ENCODE assay signal across 10 cellular contexts in the genomic region with DNA sequence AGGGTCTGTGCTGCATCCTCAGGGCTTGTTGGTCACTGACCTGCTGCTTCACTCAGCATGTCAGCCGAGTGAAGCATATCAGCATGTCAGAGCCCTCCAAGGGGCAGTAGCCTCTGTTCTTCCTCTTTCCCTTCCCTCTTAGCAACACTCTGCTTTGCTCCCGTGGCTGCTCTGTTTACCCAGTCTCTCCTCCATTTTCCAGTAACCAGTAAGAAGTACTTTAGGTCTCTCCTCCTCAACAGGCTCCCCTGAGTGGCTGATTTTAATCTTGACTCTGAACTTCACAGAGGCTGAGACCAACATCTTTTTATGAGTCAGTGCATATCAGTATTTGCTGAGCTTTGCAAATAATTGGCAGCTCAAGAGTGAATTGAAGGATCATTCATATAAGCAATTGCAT. TPM values are rescaled to one million over a fixed set of nuclear protein-coding genes. Genes with fewer than 3 reads are reported as not detected.
DNase-seq lines count a peak whose midpoint lies in the region; ATAC-seq, FAIRE-seq and TF ChIP-seq lines count a peak whose summit lies in the region.
"Had no signal": no experiment of that assay in that cellular context is flagged by ENCODE, and none has a peak within 500 bp of the region (broad histone marks: within the 10 kb centered on the region; RNA-seq: fewer than 3 reads in every experiment).

No MANE protein-coding gene starts in this region.

- SMC1A ChIA-PET in GM12878 (lab: Charles Lee; ENCODE audit: uncharacterized antibody, unreplicated experiment), result interaction anchor here (1.7 kb wide), 1 partner anchor 24 kb away, joined by 5 read pairs; no protein-coding TSS in a partner anchor

- no peaks in the 10 kb centered on the region; the same call in 2 of the 3 replicates for H3K9me3 ChIP-seq in GM12878 (replicated peaks; ENCODE audit: control insufficient read depth, insufficient read depth, low read length)

- peaks cover 60% of the 10 kb centered on the region for H3K4me1 ChIP-seq in GM12878 (ENCODE audit: control insufficient read depth, insufficient read depth, low read length)

- POLR2A ChIA-PET in GM12878 (lab: Charles Lee), result interaction anchor here (0.6 to 1.7 kb wide), 2 partner anchors 15 to 734 kb away, joined by 4 read pairs; no protein-coding TSS in a partner anchor

- intact Hi-C loops in GM12878 (cut with micrococcal nuclease; ENCODE audit: unreplicated experiment), result loop anchor here (5.0 to 10.0 kb wide), 3 partner anchors 61 to 1607 kb away; a partner anchor contains a TSS

- no peak for TF ChIP-seq CTCF in GM12878 (IDR thresholded peaks at IDR 0.05 in 2 of 3, conservative IDR thresholded peaks at IDR 0.05 in 1 of 3; ENCODE audit: control insufficient read depth in 2 of 3, extremely low read depth in 1 of 3, insufficient read depth in 1 of 3, low read depth in 3 of 3, low read length in 3 of 3)
- no peak for TF ChIP-seq CTCF in nephron (IDR thresholded peaks at IDR 0.05; ENCODE audit: unreplicated experiment in 3 of 3)

- no peaks in the 10 kb centered on the region for H4K20me1 ChIP-seq in GM12878 (ENCODE audit: control insufficient read depth, insufficient read depth)

- peak overlapping the region; percentile 41; the same call in 1 of the 2 replicates for H2AFZ ChIP-seq in GM12878 (ENCODE audit: control insufficient read depth, low read depth, low read length)

- TF ChIP-seq RAD21 in GM12878 (IDR thresholded peaks at IDR 0.05; ENCODE audit: insufficient read depth, low read depth, low read length), result no peak

- H3K9ac ChIP-seq in GM12878 (ENCODE audit: control insufficient read depth, insufficient read depth, low read length), result no peak overlapping the region

- peak overlapping the region; percentile 48 to 79 (median 76) for H3K27ac Mint-ChIP-seq in nephron
- H3K27ac Mint-ChIP-seq: H9 had no signal

- H3K4me3 ChIP-seq in GM12878, result no peak overlapping the region

- 0 out of 2 replicates have a peak overlapping the region, but pooled peaks have one; percentile 4 for H3K27ac ChIP-seq in GM12878 (ENCODE audit: control insufficient read depth, insufficient read depth)

- H3K36me3 Mint-ChIP-seq in nephron (ENCODE audit: low read depth), result no peaks in the 10 kb centered on the region

- no peaks in the 10 kb centered on the region for H3K9me3 Mint-ChIP-seq in nephron
- H3K9me3 Mint-ChIP-seq: H9 had no signal

- FAIRE-seq in GM19239 (lab: Jason Lieb, UNC), result peak; percentile 72
- no peak for FAIRE-seq in GM12878 (lab: Jason Lieb, UNC)

- H3K4me1 Mint-ChIP-seq in nephron, result peaks cover 51% of the 10 kb centered on the region

- no TSS peak for BruUV-seq in GM12878 (replicated peaks; lab: Mats Ljungman, UMichigan)

- in situ Hi-C loops in GM12878 (cut with MboI), result no loop called here

- peaks cover 6% of the 10 kb centered on the region for H3K27me3 Mint-ChIP-seq in nephron (ENCODE audit: low read depth)

- H3K36me3 ChIP-seq in GM12878 (ENCODE audit: control insufficient read depth in 2 of 2, insufficient read depth in 2 of 2, low read length in 1 of 2), result no peaks in the 10 kb centered on the region

- CTCF ChIA-PET in GM12878 (lab: Yijun Ruan, JAX), result interaction anchor here (1.1 to 3.7 kb wide), 6 partner anchors 10 to 76 kb away, joined by 3 to 15 read pairs (median 4); no protein-coding TSS in a partner anchor

- H3K27me3 ChIP-seq in GM12878 (replicated peaks in 1 of 2; ENCODE audit: control insufficient read depth in 2 of 2, insufficient read depth in 2 of 2, low read length in 1 of 2), result no peaks in the 10 kb centered on the region

- H3K4me2 ChIP-seq in GM12878 (ENCODE audit: control insufficient read depth, insufficient read depth), result peak overlapping the region; percentile 45

- RAD21 ChIA-PET in GM12878 (lab: Charles Lee; ENCODE audit: unreplicated experiment), result interaction anchor here (1.0 to 2.8 kb wide), 3 partner anchors 13 to 77 kb away, joined by 3 to 8 read pairs (median 5); no protein-coding TSS in a partner anchor

- ATAC-seq in GM12878 (peak; percentile 19), GM18498 (IDR thresholded peaks at IDR 0.05; ENCODE audit: unreplicated experiment) (no peak)

- no peak for DNase-seq in GM19239 (ENCODE audit: insufficient read length, low spot score)
- DNase-seq in NCI-H187 treated with DMSO at 0.1 percent for 48 hours (lab: John Stamatoyannopoulos, UW), result peak; percentile 66
- DNase-seq in GM12878 (ENCODE audit: low read depth, low spot score), result no peak
- DNase-seq in islet precursor cell, result no peak
- no peak for DNase-seq in activated CD4-positive, alpha-beta T cell treated with anti-CD3 and anti-CD28 coated beads, Interleukin-2, amount 50 U/mL, for 4 hours
- no peak for DNase-seq in activated T-cell treated with anti-CD3 and anti-CD28 coated beads for 4 hours
- DNase-seq: H9 had no signal

- H3K4me3 Mint-ChIP-seq in nephron, result no peak overlapping the region
- H3K4me3 Mint-ChIP-seq: H9; T-helper 1 cell treated with Interleukin-12 subunit alpha and Interleukin-12 subunit beta and Interleukin-4 antibody, amounts not matched to agents 30 μg/mL and 1 μg/mL, for 36 hours had no signal

- no peaks in the 10 kb centered on the region for H3K79me2 ChIP-seq in GM12878 (ENCODE audit: control insufficient read depth, insufficient read depth, low read length)

- 8% methylated on average over 2 of the region's 2 CpGs for WGBS in GM12878 (ENCODE audit: insufficient coverage, insufficient replicate concordance, low lambda C conversion rate, missing lambda C conversion rate)

- TF ChIP-seq POLR2A in GM12878 (IDR thresholded peaks at IDR 0.05; ENCODE audit: low read depth, low read length), result no peak

- TF ChIP-seq EP300 in GM12878 (IDR thresholded peaks at IDR 0.05; ENCODE audit: borderline replicate concordance in 1 of 2, control insufficient read depth in 1 of 2, low read depth in 2 of 2, low read length in 2 of 2), result no peak

TF ChIP-seq in GM12878, 131 proteins besides CTCF, POLR2A, EP300 and RAD21:
- TF ChIP-seq, protein P1, sequence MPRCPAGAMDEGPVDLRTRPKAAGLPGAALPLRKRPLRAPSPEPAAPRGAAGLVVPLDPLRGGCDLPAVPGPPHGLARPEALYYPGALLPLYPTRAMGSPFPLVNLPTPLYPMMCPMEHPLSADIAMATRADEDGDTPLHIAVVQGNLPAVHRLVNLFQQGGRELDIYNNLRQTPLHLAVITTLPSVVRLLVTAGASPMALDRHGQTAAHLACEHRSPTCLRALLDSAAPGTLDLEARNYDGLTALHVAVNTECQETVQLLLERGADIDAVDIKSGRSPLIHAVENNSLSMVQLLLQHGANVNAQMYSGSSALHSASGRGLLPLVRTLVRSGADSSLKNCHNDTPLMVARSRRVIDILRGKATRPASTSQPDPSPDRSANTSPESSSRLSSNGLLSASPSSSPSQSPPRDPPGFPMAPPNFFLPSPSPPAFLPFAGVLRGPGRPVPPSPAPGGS (IDR thresholded peaks at IDR 0.05; ENCODE audit: borderline replicate concordance, insufficient read depth, low read depth, low read length, poor library complexity, severe bottlenecking), result peak; percentile 23
- no peak for TF ChIP-seq RBBP5 (conservative IDR thresholded peaks at IDR 0.05)
TF ChIP-seq in GM12878: peak in this region for 1.

RNA-seq across cellular contexts. Expression of a gene that starts 18.6 kb away (rescaled TPM):
- total RNA-seq in GM12878 (2013; cell fraction: nucleolus; rRNA removed), result 0.42 and 0.73 TPM in 2 replicates
- total RNA-seq in GM12878 (2014; rRNA removed) (0.16 and 0.34 TPM in 2 replicates), GM12878 (2014; rRNA removed; fragmentation: Illumina TruSeq; extraction: Trizol) (0.09 and 0.18 TPM in 2 replicates), GM12878 (2021) (0.11 and 0.18 TPM in 2 replicates)
- not detected for polyA plus RNA-seq in GM12878 (2011; ENCODE audit: low read depth)
- polyA plus RNA-seq in GM12878 (2011; rRNA removed) (0.06 TPM in 1 of 2 replicates, not detected in the other), GM12878 (2014; fragmentation: Illumina TruSeq; extraction: Trizol) (0.08 and 0.18 TPM in 2 replicates), GM12878 (2014; fragmentation: Nextera tagmentation; extraction: Ambion mirVana) (under 1 TPM; 0.03 to 0.04 TPM), GM12878 (2014; rRNA removed) (0.15 and 0.24 TPM in 2 replicates), GM12878 (2016; fragmentation: Nextera tagmentation; extraction: Ambion mirVana) (under 1 TPM; 0.21 to 0.28 TPM)
- polyA plus RNA-seq in GM12878 (2011; cell fraction: cytosol; rRNA removed), result 0.06 and 0.08 TPM in 2 replicates
- polyA plus RNA-seq in GM12878 (2011; cell fraction: nucleus; rRNA removed), result 0.09 and 0.15 TPM in 2 replicates
- 0.07 TPM in 1 of 2 replicates, not detected in the other for polyA plus RNA-seq in GM12878 (2012)
- polyA minus RNA-seq in GM12878 (2011; rRNA and poly(A)+ RNA removed), result 0.29 and 0.46 TPM in 2 replicates
- not detected in 2 replicates for polyA minus RNA-seq in GM12878 (2011; cell fraction: cytosol; rRNA and poly(A)+ RNA removed)
- 0.60 and 0.77 TPM in 2 replicates for polyA minus RNA-seq in GM12878 (2011; cell fraction: nucleus; rRNA and poly(A)+ RNA removed)
